In the genomic region with DNA sequence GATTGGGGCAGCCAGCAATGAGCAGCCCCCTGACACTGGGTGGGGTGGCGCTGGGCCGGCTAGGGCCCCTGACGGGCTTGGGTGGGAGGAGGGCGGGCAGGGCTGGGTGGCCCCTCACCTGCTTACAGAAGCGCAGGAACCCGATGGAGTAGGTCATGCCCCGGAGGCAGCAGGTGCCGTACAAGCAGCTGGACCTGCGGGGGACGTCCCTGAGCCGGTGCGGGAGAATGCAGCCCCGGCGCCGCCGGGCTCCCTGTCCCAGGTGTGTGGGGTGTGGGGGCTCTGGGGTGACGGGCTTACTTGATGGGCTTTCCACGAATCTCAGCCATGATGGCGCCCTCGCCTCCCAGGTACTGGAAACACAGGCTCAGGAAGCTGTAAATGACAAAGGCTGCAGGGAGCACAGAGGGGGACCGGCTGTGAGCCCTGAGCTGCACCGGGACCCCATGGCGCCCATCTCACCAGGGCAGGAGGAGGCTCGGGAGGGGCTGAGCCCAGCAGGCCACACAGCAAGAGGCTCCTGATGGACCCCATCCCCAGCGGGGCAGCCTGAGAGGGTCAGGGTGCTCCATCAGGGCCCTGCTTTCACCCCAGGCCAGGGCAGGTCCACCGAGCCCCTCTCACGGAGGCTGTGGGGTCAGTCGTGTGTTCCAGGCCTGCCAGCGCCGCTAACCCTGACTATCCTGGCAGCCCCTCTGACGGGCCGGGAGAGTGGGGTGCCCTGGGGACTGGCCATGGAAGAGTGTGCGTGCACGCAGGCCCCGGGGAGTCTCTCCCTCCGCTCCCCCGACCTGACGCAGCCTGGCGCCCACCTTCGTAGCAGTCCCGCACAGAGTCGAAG, we compare ENCODE assay signal across 2 cellular contexts.
TF ChIP-seq lines count a peak whose summit lies in the region.

No MANE protein-coding gene starts in this region.

TF ChIP-seq in GM23338, 12 proteins besides CTCF, POLR2A, EP300 and RAD21 (continues in another document):
- TF ChIP-seq CREB1 (CRISPR knock-in tag; IDR thresholded peaks at IDR 0.05; ENCODE audit: low read depth) (no peak), JUNB (IDR thresholded peaks at IDR 0.05; ENCODE audit: unreplicated experiment) (no peak), EZH2phosphoT487 (IDR thresholded peaks at IDR 0.05; ENCODE audit: unreplicated experiment) (no peak), ZNF331 (CRISPR knock-in tag; IDR thresholded peaks at IDR 0.05; ENCODE audit: low read depth) (no peak), ZNF114 (CRISPR knock-in tag; IDR thresholded peaks at IDR 0.05) (no peak), STAT1 (IDR thresholded peaks at IDR 0.05; ENCODE audit: unreplicated experiment) (no peak), POLR2AphosphoS5 (IDR thresholded peaks at IDR 0.05; ENCODE audit: low read depth) (no peak), EZH2 (IDR thresholded peaks at IDR 0.05; ENCODE audit: low read depth, unreplicated experiment) (no peak)
- TF ChIP-seq, protein P1, sequence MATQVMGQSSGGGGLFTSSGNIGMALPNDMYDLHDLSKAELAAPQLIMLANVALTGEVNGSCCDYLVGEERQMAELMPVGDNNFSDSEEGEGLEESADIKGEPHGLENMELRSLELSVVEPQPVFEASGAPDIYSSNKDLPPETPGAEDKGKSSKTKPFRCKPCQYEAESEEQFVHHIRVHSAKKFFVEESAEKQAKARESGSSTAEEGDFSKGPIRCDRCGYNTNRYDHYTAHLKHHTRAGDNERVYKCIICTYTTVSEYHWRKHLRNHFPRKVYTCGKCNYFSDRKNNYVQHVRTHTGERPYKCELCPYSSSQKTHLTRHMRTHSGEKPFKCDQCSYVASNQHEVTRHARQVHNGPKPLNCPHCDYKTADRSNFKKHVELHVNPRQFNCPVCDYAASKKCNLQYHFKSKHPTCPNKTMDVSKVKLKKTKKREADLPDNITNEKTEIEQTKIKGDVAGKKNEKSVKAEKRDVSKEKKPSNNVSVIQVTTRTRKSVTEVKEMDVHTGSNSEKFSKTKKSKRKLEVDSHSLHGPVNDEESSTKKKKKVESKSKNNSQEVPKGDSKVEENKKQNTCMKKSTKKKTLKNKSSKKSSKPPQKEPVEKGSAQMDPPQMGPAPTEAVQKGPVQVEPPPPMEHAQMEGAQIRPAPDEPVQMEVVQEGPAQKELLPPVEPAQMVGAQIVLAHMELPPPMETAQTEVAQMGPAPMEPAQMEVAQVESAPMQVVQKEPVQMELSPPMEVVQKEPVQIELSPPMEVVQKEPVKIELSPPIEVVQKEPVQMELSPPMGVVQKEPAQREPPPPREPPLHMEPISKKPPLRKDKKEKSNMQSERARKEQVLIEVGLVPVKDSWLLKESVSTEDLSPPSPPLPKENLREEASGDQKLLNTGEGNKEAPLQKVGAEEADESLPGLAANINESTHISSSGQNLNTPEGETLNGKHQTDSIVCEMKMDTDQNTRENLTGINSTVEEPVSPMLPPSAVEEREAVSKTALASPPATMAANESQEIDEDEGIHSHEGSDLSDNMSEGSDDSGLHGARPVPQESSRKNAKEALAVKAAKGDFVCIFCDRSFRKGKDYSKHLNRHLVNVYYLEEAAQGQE (IDR thresholded peaks at IDR 0.05; ENCODE audit: unreplicated experiment) = no peak
- TF ChIP-seq, protein P2, sequence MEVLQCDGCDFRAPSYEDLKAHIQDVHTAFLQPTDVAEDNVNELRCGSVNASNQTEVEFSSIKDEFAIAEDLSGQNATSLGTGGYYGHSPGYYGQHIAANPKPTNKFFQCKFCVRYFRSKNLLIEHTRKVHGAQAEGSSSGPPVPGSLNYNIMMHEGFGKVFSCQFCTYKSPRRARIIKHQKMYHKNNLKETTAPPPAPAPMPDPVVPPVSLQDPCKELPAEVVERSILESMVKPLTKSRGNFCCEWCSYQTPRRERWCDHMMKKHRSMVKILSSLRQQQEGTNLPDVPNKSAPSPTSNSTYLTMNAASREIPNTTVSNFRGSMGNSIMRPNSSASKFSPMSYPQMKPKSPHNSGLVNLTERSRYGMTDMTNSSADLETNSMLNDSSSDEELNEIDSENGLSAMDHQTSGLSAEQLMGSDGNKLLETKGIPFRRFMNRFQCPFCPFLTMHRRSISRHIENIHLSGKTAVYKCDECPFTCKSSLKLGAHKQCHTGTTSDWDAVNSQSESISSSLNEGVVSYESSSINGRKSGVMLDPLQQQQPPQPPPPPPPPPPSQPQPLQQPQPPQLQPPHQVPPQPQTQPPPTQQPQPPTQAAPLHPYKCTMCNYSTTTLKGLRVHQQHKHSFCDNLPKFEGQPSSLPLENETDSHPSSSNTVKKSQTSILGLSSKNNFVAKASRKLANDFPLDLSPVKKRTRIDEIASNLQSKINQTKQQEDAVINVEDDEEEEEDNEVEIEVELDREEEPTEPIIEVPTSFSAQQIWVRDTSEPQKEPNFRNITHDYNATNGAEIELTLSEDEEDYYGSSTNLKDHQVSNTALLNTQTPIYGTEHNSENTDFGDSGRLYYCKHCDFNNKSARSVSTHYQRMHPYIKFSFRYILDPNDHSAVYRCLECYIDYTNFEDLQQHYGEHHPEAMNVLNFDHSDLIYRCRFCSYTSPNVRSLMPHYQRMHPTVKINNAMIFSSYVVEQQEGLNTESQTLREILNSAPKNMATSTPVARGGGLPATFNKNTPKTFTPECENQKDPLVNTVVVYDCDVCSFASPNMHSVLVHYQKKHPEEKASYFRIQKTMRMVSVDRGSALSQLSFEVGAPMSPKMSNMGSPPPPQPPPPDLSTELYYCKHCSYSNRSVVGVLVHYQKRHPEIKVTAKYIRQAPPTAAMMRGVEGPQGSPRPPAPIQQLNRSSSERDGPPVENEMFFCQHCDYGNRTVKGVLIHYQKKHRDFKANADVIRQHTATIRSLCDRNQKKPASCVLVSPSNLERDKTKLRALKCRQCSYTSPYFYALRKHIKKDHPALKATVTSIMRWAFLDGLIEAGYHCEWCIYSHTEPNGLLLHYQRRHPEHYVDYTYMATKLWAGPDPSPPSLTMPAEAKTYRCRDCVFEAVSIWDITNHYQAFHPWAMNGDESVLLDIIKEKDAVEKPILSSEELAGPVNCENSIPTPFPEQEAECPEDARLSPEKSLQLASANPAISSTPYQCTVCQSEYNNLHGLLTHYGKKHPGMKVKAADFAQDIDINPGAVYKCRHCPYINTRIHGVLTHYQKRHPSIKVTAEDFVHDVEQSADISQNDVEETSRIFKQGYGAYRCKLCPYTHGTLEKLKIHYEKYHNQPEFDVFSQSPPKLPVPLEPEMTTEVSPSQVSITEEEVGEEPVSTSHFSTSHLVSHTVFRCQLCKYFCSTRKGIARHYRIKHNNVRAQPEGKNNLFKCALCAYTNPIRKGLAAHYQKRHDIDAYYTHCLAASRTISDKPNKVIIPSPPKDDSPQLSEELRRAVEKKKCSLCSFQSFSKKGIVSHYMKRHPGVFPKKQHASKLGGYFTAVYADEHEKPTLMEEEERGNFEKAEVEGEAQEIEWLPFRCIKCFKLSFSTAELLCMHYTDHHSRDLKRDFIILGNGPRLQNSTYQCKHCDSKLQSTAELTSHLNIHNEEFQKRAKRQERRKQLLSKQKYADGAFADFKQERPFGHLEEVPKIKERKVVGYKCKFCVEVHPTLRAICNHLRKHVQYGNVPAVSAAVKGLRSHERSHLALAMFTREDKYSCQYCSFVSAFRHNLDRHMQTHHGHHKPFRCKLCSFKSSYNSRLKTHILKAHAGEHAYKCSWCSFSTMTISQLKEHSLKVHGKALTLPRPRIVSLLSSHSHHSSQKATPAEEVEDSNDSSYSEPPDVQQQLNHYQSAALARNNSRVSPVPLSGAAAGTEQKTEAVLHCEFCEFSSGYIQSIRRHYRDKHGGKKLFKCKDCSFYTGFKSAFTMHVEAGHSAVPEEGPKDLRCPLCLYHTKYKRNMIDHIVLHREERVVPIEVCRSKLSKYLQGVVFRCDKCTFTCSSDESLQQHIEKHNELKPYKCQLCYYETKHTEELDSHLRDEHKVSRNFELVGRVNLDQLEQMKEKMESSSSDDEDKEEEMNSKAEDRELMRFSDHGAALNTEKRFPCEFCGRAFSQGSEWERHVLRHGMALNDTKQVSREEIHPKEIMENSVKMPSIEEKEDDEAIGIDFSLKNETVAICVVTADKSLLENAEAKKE (CRISPR knock-in tag; IDR thresholded peaks at IDR 0.05) = no peak

TF ChIP-seq in H1, 55 proteins besides CTCF, POLR2A, EP300 and RAD21:
- TF ChIP-seq ZNF274 (IDR thresholded peaks at IDR 0.05; ENCODE audit: borderline replicate concordance, extremely low read depth, low read length) = no peak
- TF ChIP-seq RXRA (IDR thresholded peaks at IDR 0.05; ENCODE audit: insufficient read depth, low read depth, low read length) = no peak
- no peak for TF ChIP-seq GABPA (IDR thresholded peaks at IDR 0.05; ENCODE audit: borderline replicate concordance, insufficient read depth, low read length)
- TF ChIP-seq SP4 (IDR thresholded peaks at IDR 0.05; ENCODE audit: low read length) = no peak
- no peak for TF ChIP-seq EGR1 (IDR thresholded peaks at IDR 0.05; ENCODE audit: borderline replicate concordance, low read depth, low read length)
- TF ChIP-seq, protein P3, sequence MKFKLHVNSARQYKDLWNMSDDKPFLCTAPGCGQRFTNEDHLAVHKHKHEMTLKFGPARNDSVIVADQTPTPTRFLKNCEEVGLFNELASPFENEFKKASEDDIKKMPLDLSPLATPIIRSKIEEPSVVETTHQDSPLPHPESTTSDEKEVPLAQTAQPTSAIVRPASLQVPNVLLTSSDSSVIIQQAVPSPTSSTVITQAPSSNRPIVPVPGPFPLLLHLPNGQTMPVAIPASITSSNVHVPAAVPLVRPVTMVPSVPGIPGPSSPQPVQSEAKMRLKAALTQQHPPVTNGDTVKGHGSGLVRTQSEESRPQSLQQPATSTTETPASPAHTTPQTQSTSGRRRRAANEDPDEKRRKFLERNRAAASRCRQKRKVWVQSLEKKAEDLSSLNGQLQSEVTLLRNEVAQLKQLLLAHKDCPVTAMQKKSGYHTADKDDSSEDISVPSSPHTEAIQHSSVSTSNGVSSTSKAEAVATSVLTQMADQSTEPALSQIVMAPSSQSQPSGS (IDR thresholded peaks at IDR 0.05; ENCODE audit: low read length) = no peak
- TF ChIP-seq GTF2F1 (IDR thresholded peaks at IDR 0.05; ENCODE audit: borderline replicate concordance, low read depth, low read length) = no peak
- no peak for TF ChIP-seq CBX8 (IDR thresholded peaks at IDR 0.05; ENCODE audit: borderline replicate concordance, low read depth, low read length)
- TF ChIP-seq SAP30 (IDR thresholded peaks at IDR 0.05; ENCODE audit: insufficient read depth, insufficient replicate concordance, low read length) = no peak
- TF ChIP-seq JUND (IDR thresholded peaks at IDR 0.05; ENCODE audit: low read length) = no peak
- TF ChIP-seq POLR2AphosphoS5 (IDR thresholded peaks at IDR 0.05; ENCODE audit: low read depth, low read length) = no peak
- no peak for TF ChIP-seq JUN (IDR thresholded peaks at IDR 0.05; ENCODE audit: low read depth, low read length)
- no peak for TF ChIP-seq BACH1 (IDR thresholded peaks at IDR 0.05; ENCODE audit: low read length)
- no peak for TF ChIP-seq FOSL1 (IDR thresholded peaks at IDR 0.05; ENCODE audit: insufficient read depth, low read depth, low read length)
